Comparison of ENCODE assay signal across 8 cellular contexts in the genomic region with DNA sequence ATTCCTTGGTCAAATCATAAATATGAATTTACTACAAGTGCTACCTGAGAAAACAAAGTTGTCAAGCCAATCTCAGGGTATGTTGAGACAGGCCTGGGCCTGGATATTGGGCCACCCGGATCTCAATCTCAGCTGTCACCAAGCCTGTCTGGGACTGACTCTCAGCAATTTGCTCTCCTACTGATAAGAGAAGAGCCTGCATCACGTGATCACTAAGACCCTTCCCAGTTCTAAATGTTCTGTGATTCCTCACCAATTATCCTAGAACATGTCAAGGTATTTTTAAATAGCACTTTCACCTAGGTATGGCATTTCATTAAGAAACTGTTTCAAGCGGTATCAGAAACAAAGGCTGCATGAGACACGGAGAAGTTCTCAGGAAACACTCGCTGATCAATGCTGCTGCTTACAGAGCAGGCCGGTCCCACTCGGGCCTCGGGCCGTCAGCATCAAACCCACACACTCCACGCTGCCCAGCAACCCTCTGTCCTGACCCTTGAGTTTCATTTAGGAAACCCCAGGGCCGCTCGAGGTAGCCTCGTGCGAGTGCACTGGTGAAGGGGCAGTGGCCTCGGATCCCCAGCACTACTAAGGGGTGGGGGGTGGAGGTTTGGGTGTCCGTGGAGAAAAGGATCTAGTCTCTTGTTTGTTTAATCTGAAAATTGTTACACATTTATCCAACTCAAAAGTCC. TPM values are rescaled to one million over a fixed set of nuclear protein-coding genes. Genes with fewer than 3 reads are reported as not detected.
DNase-seq lines count a peak whose midpoint lies in the region; ATAC-seq, FAIRE-seq and TF ChIP-seq lines count a peak whose summit lies in the region.

No MANE protein-coding gene starts in this region.

- FAIRE-seq in frontal cortex (lab: Jason Lieb, UNC) = no peak

- H3K9ac ChIP-seq in IMR-90 (ENCODE audit: low read depth, low read length) = peak overlapping the region; percentile 72

- peaks cover 0 to 39% of the 10 kb centered on the region in 2 experiments; a peak in 2 of 4 replicates for H3K79me1 ChIP-seq in IMR-90 (ENCODE audit: low read depth in 1 of 2, low read length in 2 of 2)

- peak overlapping the region; percentile 91 for H3K4me3 ChIP-seq in IMR-90 (ENCODE audit: insufficient read depth, low read depth, low read length)
- no peak overlapping the region for H3K4me3 ChIP-seq in WERI-Rb-1 (ENCODE audit: low read depth, low read length)

- no TSS peak for BruUV-seq in IMR-90 (replicated peaks; lab: Mats Ljungman, UMichigan)

- no peak for TF ChIP-seq POLR2A in IMR-90 (IDR thresholded peaks at IDR 0.05; ENCODE audit: low read depth, low read length)

- 50% methylated on average over 4 of the region's 16 CpGs; no CpG with 5 or more reads in 1 of the 2 experiments for WGBS in IMR-90 (ENCODE audit: extremely low coverage in 2 of 2, insufficient read length in 1 of 2), 2 experiments

- H3K36me3 ChIP-seq in IMR-90 (ENCODE audit: control insufficient read depth, insufficient read depth, low read length) (peaks cover 53% of the 10 kb centered on the region), WERI-Rb-1 (peaks cover 47% of the 10 kb centered on the region)

- intact Hi-C loops in IMR-90 (cut with micrococcal nuclease) = loop anchor here (1.0 to 10.0 kb wide), 4 partner anchors 254 to 731 kb away; no protein-coding TSS in a partner anchor

- peak overlapping the region; percentile 33 for H3K18ac ChIP-seq in IMR-90 (ENCODE audit: low read depth, low read length)

- H2AK5ac ChIP-seq in IMR-90 (ENCODE audit: low read depth, low read length) = peak overlapping the region; percentile 18; the same call in 1 of the 2 replicates

- no peak overlapping the region for H2BK15ac ChIP-seq in IMR-90 (ENCODE audit: low read depth, low read length)

- POLR2A ChIA-PET in IMR-90 (lab: Charles Lee; ENCODE audit: unreplicated experiment) = interaction anchor here (0.6 to 0.8 kb wide), 2 partner anchors 47 to 328 kb away, joined by 3 to 4 read pairs; no protein-coding TSS in a partner anchor

- no peak for TF ChIP-seq CTCF in IMR-90 (conservative IDR thresholded peaks at IDR 0.05; ENCODE audit: low read depth, low read length)
- TF ChIP-seq CTCF in WERI-Rb-1 (IDR thresholded peaks at IDR 0.05; ENCODE audit: low read depth, low read length) = no peak

- peak overlapping the region; percentile 39; the same call in 1 of the 2 replicates for H4K91ac ChIP-seq in IMR-90 (ENCODE audit: insufficient read depth, low read depth, low read length)

- H3K4ac ChIP-seq in IMR-90 (ENCODE audit: low read depth, low read length) = peak overlapping the region; percentile 64

- peak overlapping the region; percentile 93 to 95 for H3K4me3 Mint-ChIP-seq in stimulated activated naive CD8-positive, alpha-beta T cell treated with anti-CD3 and anti-CD28 coated beads, Interleukin-15, amount 100 ng/mL, for 72 hours

- H2AK9ac ChIP-seq in IMR-90 (replicated peaks; ENCODE audit: low read depth, low read length, poor library complexity) = peak overlapping the region; percentile 26

- in situ Hi-C loops in IMR-90 (cut with MboI; ENCODE audit: low sequenced_read_pairs) = loop anchor here (5.0 to 10.0 kb wide), 3 partner anchors 461 to 994 kb away; no protein-coding TSS in a partner anchor

- H3K56ac ChIP-seq in IMR-90 (ENCODE audit: extremely low read depth, insufficient read depth, low read length) = peak overlapping the region; percentile 41; the same call in 1 of the 2 replicates

- H3K4me2 ChIP-seq in IMR-90 (ENCODE audit: low read depth, low read length) = peak overlapping the region; percentile 94

- no peak overlapping the region for H2BK20ac ChIP-seq in IMR-90 (ENCODE audit: low read depth, low read length)

- H3K23ac ChIP-seq in IMR-90 (ENCODE audit: low read depth, low read length) = peak overlapping the region; percentile 75

- H2AFZ ChIP-seq in IMR-90 (replicated peaks; ENCODE audit: low read length, poor library complexity) = peak overlapping the region; percentile 6

- peak overlapping the region in 1 of 2 experiments; percentile 31; a peak in 2 of 4 replicates for H4K8ac ChIP-seq in IMR-90 (ENCODE audit: low read depth in 2 of 2, low read length in 2 of 2)

- ATAC-seq in IMR-90 (ENCODE audit: low read depth) (no peak), GM18502 (IDR thresholded peaks at IDR 0.05; ENCODE audit: poor library complexity, unreplicated experiment) (no peak)
- ATAC-seq in stimulated activated naive CD8-positive, alpha-beta T cell treated with anti-CD3 and anti-CD28 coated beads, Interleukin-15, amount 100 ng/mL, for 72 hours = no peak

- DNase-seq in IMR-90 (peak; percentile 14), amniotic epithelial cell (ENCODE audit: low read depth) (peak; percentile 14), islet precursor cell (peak; percentile 55), kidney glomerular epithelial cell (lab: John Stamatoyannopoulos, UW) (no peak), frontal cortex (ENCODE audit: low spot score in 2 of 2) (no peak), WERI-Rb-1 (no peak)
- no peak for DNase-seq in stimulated activated naive CD8-positive, alpha-beta T cell treated with anti-CD3 and anti-CD28 coated beads, Interleukin-15, amount 100 ng/mL, for 72 hours

- no peak for TF ChIP-seq RAD21 in IMR-90 (IDR thresholded peaks at IDR 0.05; ENCODE audit: low read length)

- CTCF ChIA-PET in IMR-90 (lab: Yijun Ruan, JAX) = no interaction called here

- H3K4me1 Mint-ChIP-seq in stimulated activated naive CD8-positive, alpha-beta T cell treated with anti-CD3 and anti-CD28 coated beads, Interleukin-15, amount 100 ng/mL, for 72 hours = peaks cover 81% of the 10 kb centered on the region

- H3K27ac ChIP-seq in IMR-90 (ENCODE audit: insufficient read depth, low read length) (peak overlapping the region; percentile 93), WERI-Rb-1 (no peak overlapping the region)

- H3K27ac Mint-ChIP-seq in stimulated activated naive CD8-positive, alpha-beta T cell treated with anti-CD3 and anti-CD28 coated beads, Interleukin-15, amount 100 ng/mL, for 72 hours = peak overlapping the region; percentile 92 to 100

- no peak overlapping the region; the same call in 1 of the 2 replicates for H4K5ac ChIP-seq in IMR-90 (ENCODE audit: low read depth, low read length)

- no peaks in the 10 kb centered on the region for H3K27me3 Mint-ChIP-seq in stimulated activated naive CD8-positive, alpha-beta T cell treated with anti-CD3 and anti-CD28 coated beads, Interleukin-15, amount 100 ng/mL, for 72 hours

- peak overlapping the region; percentile 64 for H2BK5ac ChIP-seq in IMR-90 (ENCODE audit: low read depth, low read length, poor library complexity, severe bottlenecking)

- peak overlapping the region; percentile 50; the same call in 1 of the 2 replicates for H2BK120ac ChIP-seq in IMR-90 (ENCODE audit: low read depth, low read length)

- dilution Hi-C loops in IMR-90 (cut with HindIII; ENCODE audit: low sequenced_read_pairs, unreplicated experiment) = no loop called here

- no peaks in the 10 kb centered on the region for H3K9me3 Mint-ChIP-seq in stimulated activated naive CD8-positive, alpha-beta T cell treated with anti-CD3 and anti-CD28 coated beads, Interleukin-15, amount 100 ng/mL, for 72 hours

- H4K20me1 ChIP-seq in IMR-90 (ENCODE audit: insufficient read depth, low read length) = peaks cover 78% of the 10 kb centered on the region

- peak overlapping the region; percentile 50 for H3K14ac ChIP-seq in IMR-90 (replicated peaks; ENCODE audit: low read depth, low read length)

- H3K27me3 ChIP-seq in IMR-90 (ENCODE audit: control insufficient read depth, insufficient read depth, low read length) (no peaks in the 10 kb centered on the region), WERI-Rb-1 (ENCODE audit: insufficient read depth, low read depth, severe bottlenecking) (no peaks in the 10 kb centered on the region)

- H3K9me1 ChIP-seq in IMR-90 (ENCODE audit: insufficient read depth, low read length) = peaks cover 10% of the 10 kb centered on the region

- peaks cover 30% of the 10 kb centered on the region for H3K4me1 ChIP-seq in IMR-90 (ENCODE audit: control insufficient read depth, insufficient read depth, low read length)

- no peaks in the 10 kb centered on the region for H3K9me3 ChIP-seq in IMR-90 (ENCODE audit: control insufficient read depth, insufficient read depth, low read length)
- H3K9me3 ChIP-seq in WERI-Rb-1 (ENCODE audit: severe bottlenecking) = no peaks in the 10 kb centered on the region

TF ChIP-seq in IMR-90, 13 proteins besides CTCF, POLR2A, EP300 and RAD21:
- TF ChIP-seq MXI1 (IDR thresholded peaks at IDR 0.05; ENCODE audit: borderline replicate concordance, low read depth, low read length) = no peak
- TF ChIP-seq, protein P1, sequence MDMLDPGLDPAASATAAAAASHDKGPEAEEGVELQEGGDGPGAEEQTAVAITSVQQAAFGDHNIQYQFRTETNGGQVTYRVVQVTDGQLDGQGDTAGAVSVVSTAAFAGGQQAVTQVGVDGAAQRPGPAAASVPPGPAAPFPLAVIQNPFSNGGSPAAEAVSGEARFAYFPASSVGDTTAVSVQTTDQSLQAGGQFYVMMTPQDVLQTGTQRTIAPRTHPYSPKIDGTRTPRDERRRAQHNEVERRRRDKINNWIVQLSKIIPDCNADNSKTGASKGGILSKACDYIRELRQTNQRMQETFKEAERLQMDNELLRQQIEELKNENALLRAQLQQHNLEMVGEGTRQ (IDR thresholded peaks at IDR 0.05; ENCODE audit: low read depth, low read length) = peak; percentile 66
- no peak; the same call in 1 of the 2 replicates for TF ChIP-seq CHD1 (IDR thresholded peaks at IDR 0.05; ENCODE audit: low read depth, low read length)
- TF ChIP-seq NFE2L2 (IDR thresholded peaks at IDR 0.05; ENCODE audit: low read depth, low read length) = no peak
TF ChIP-seq in IMR-90: peak in this region for 1.

RNA-seq across cellular contexts. Expression of a gene that starts 4.1 kb away (rescaled TPM):
- total RNA-seq in IMR-90 (2012; rRNA removed) (69.0 and 98.6 TPM in 2 replicates), frontal cortex (67.3 TPM)
- polyA plus RNA-seq in IMR-90 (2012; rRNA removed) = 123 and 175 TPM in 2 replicates
- polyA plus RNA-seq in IMR-90 (2012; cell fraction: cytosol; rRNA removed) = 70.4 and 114 TPM in 2 replicates
- polyA plus RNA-seq in IMR-90 (2012; cell fraction: nucleus; rRNA removed; ENCODE audit: low replicate concordance) = 720 and 827 TPM in 2 replicates

Comparison
In these comparisons a context has a peak if more than half of its experiments do, and no peak if none do; other contexts are left out.
1. DNase-seq: peak in IMR-90 (single experiment), amniotic epithelial cell (single experiment) and islet precursor cell (single experiment); none in stimulated activated naive CD8-positive, alpha-beta T cell treated with anti-CD3 and anti-CD28 coated beads, Interleukin-15, amount 100 ng/mL, for 72 hours (0 of 2), kidney glomerular epithelial cell (single experiment), frontal cortex (0 of 2) and WERI-Rb-1 (single experiment).